Comparison of ENCODE assay signal across 12 cellular contexts in the genomic region with DNA sequence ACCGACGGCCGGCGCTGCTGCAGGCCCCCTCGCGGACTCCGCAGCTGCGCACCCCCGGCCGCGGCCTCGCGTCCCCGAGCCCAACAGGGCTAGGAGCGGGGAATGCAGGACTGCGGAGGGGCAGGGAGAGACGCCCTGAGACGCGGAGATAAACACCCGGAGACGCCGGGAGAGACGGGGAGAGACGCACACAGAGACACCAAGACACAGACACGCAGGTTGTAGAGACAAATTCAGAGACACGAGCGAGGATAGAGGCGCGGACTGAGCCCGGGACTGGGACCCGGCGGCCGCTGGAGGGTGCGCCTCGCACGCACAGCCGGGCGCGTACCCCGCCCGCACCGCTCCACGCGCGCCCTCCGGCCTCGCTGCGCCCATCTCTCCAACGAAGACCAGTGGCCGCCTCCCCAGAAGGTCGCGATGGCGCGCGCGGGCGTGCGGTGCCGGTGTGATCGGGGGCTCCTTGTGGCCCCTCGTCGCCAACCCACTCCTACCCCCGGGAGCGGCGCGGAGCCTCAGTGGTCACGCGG. TPM values are rescaled to one million over a fixed set of nuclear protein-coding genes. Genes with fewer than 3 reads are reported as not detected.
DNase-seq lines count a peak whose midpoint lies in the region; ATAC-seq, FAIRE-seq and TF ChIP-seq lines count a peak whose summit lies in the region.
"Had no signal": no experiment of that assay in that cellular context is flagged by ENCODE, and none has a peak within 500 bp of the region (broad histone marks: within the 10 kb centered on the region; RNA-seq: fewer than 3 reads in every experiment).

No MANE protein-coding gene starts in this region.

- no peak for DNase-seq in T-helper 2 cell treated with Interferon-gamma antibody and Interleukin-4, amounts not matched to agents 5 μg/mL and 100 μg/mL, for 36 hours (ENCODE audit: low spot score)
- DNase-seq in T-helper 2 cell (no peak), ascending aorta (ENCODE audit: low spot score in 2 of 2) (no peak), kidney (peak; percentile 68), erythroblast (lab: John Stamatoyannopoulos, UW) (no peak), NCI-H510A treated with DMSO at 0.1 percent for 48 hours (lab: John Stamatoyannopoulos, UW) (no peak)
- no peak for DNase-seq in stimulated activated naive B cell treated with anti-CD40 and anti-IgM and Interleukin-4, amounts not matched to agents 10 μg/mL and 1 μg/mL and 100 μg/mL, for 72 hours
- DNase-seq: NCI-H1092 had no signal

- peak overlapping the region; percentile 85 to 87 for H3K27ac ChIP-seq in ascending aorta
- no peak overlapping the region for H3K27ac ChIP-seq in kidney (ENCODE audit: low read depth in 2 of 2, low read length in 2 of 2)
- H3K27ac ChIP-seq: epithelial cell of prostate had no signal

- no peaks in the 10 kb centered on the region for H3K27me3 ChIP-seq in ascending aorta

- H3K4me3 Mint-ChIP-seq in T-helper 2 cell treated with Interferon-gamma antibody and Interleukin-4, amounts not matched to agents 5 μg/mL and 100 μg/mL, for 36 hours = peak overlapping the region; percentile 55
- peak overlapping the region; percentile 77 to 85 for H3K4me3 Mint-ChIP-seq in stimulated activated naive B cell treated with anti-CD40 and anti-IgM and Interleukin-4, amounts not matched to agents 10 μg/mL and 1 μg/mL and 100 μg/mL, for 72 hours

- H3K36me3 ChIP-seq in ascending aorta (no peaks in the 10 kb centered on the region), kidney (ENCODE audit: control insufficient read depth in 1 of 2, insufficient read depth in 2 of 2, low read length in 2 of 2) (no peaks in the 10 kb centered on the region)

- H3K27me3 Mint-ChIP-seq in T-helper 2 cell treated with Interferon-gamma antibody and Interleukin-4, amounts not matched to agents 5 μg/mL and 100 μg/mL, for 36 hours (ENCODE audit: low read depth) = peaks cover 50% of the 10 kb centered on the region
- peaks cover 53 to 76% of the 10 kb centered on the region in 2 donors for H3K27me3 Mint-ChIP-seq in stimulated activated naive B cell treated with anti-CD40 and anti-IgM and Interleukin-4, amounts not matched to agents 10 μg/mL and 1 μg/mL and 100 μg/mL, for 72 hours

- no peaks in the 10 kb centered on the region for H3K9me3 ChIP-seq in ascending aorta
- no peaks in the 10 kb centered on the region for H3K9me3 ChIP-seq in kidney (ENCODE audit: control insufficient read depth in 1 of 2, low read length in 2 of 2)

- H3K4me1 ChIP-seq in ascending aorta (peaks cover 13 to 32% of the 10 kb centered on the region in 2 donors), kidney (ENCODE audit: control insufficient read depth in 1 of 2, insufficient read depth in 1 of 2, low read depth in 1 of 2, low read length in 2 of 2) (no peaks in the 10 kb centered on the region)

- no peak for TF ChIP-seq POLR2A in erythroblast (IDR thresholded peaks at IDR 0.05; ENCODE audit: low read length)

- peaks cover 3% of the 10 kb centered on the region for H3K4me1 Mint-ChIP-seq in T-helper 2 cell treated with Interferon-gamma antibody and Interleukin-4, amounts not matched to agents 5 μg/mL and 100 μg/mL, for 36 hours (ENCODE audit: low read depth)
- H3K4me1 Mint-ChIP-seq in stimulated activated naive B cell treated with anti-CD40 and anti-IgM and Interleukin-4, amounts not matched to agents 10 μg/mL and 1 μg/mL and 100 μg/mL, for 72 hours = peaks cover 19 to 20% of the 10 kb centered on the region in 2 donors

- no peak for FAIRE-seq in kidney (lab: Jason Lieb, UNC)
- FAIRE-seq: GM18507 had no signal

- H3K9ac ChIP-seq in kidney (ENCODE audit: low read length in 2 of 2) = no peak overlapping the region

- no peaks in the 10 kb centered on the region for H3K9me3 Mint-ChIP-seq in T-helper 2 cell treated with Interferon-gamma antibody and Interleukin-4, amounts not matched to agents 5 μg/mL and 100 μg/mL, for 36 hours
- no peaks in the 10 kb centered on the region for H3K9me3 Mint-ChIP-seq in stimulated activated naive B cell treated with anti-CD40 and anti-IgM and Interleukin-4, amounts not matched to agents 10 μg/mL and 1 μg/mL and 100 μg/mL, for 72 hours

- H3K27ac Mint-ChIP-seq in T-helper 2 cell treated with Interferon-gamma antibody and Interleukin-4, amounts not matched to agents 5 μg/mL and 100 μg/mL, for 36 hours = no peak overlapping the region
- H3K27ac Mint-ChIP-seq in stimulated activated naive B cell treated with anti-CD40 and anti-IgM and Interleukin-4, amounts not matched to agents 10 μg/mL and 1 μg/mL and 100 μg/mL, for 72 hours = peak overlapping the region; percentile 81

- peak; percentile 58 to 59 for ATAC-seq in stimulated activated naive B cell treated with anti-CD40 and anti-IgM and Interleukin-4, amounts not matched to agents 10 μg/mL and 1 μg/mL and 100 μg/mL, for 72 hours (replicated peaks)
- no peak for ATAC-seq in HG02981 (IDR thresholded peaks at IDR 0.05; ENCODE audit: unreplicated experiment)

- no peaks in the 10 kb centered on the region for H3K36me3 Mint-ChIP-seq in T-helper 2 cell treated with Interferon-gamma antibody and Interleukin-4, amounts not matched to agents 5 μg/mL and 100 μg/mL, for 36 hours (ENCODE audit: low read depth)
- no peaks in the 10 kb centered on the region for H3K36me3 Mint-ChIP-seq in stimulated activated naive B cell treated with anti-CD40 and anti-IgM and Interleukin-4, amounts not matched to agents 10 μg/mL and 1 μg/mL and 100 μg/mL, for 72 hours

- TF ChIP-seq CTCF in ascending aorta (IDR thresholded peaks at IDR 0.05) = no peak
- no peak for TF ChIP-seq CTCF in kidney (IDR thresholded peaks at IDR 0.05; ENCODE audit: borderline replicate concordance, extremely low read depth, insufficient read depth)

- H3K4me3 ChIP-seq in ascending aorta (peak overlapping the region; percentile 59 to 75), kidney (ENCODE audit: low read length in 2 of 2) (no peak overlapping the region)

- intact Hi-C loops in ascending aorta (cut with DNase I) (loop anchor here (2.0 kb wide), 1 partner anchor 16 kb away; no protein-coding TSS in a partner anchor), kidney (cut with DNase I) (no loop called here)

RNA-seq across cellular contexts. Expression of a gene that starts 0.9 kb away (rescaled TPM):
- total RNA-seq in ascending aorta = 7.9 TPM
- total RNA-seq in kidney = 15.3 TPM
- polyA plus RNA-seq in kidney (ENCODE audit: insufficient read depth, low read depth, low replicate concordance) = 18.9 TPM
- polyA plus RNA-seq: AG04450 had no signal

RNA-seq across cellular contexts. Expression of a gene that starts 24.8 kb away (rescaled TPM):
- total RNA-seq in ascending aorta (1,889 TPM), kidney (1,460 TPM)
- 2,512 TPM for polyA plus RNA-seq in kidney (ENCODE audit: insufficient read depth, low read depth, low replicate concordance)

RNA-seq across cellular contexts. Expression of a gene that starts 27.4 kb away (rescaled TPM):
- 9.6 TPM for total RNA-seq in ascending aorta
- total RNA-seq in kidney = 9.9 TPM
- polyA plus RNA-seq in kidney (ENCODE audit: insufficient read depth, low read depth, low replicate concordance) = 1.4 TPM

RNA-seq across cellular contexts. Expression of a gene that starts 58.9 kb away (rescaled TPM):
- total RNA-seq in ascending aorta = not detected
- not detected for total RNA-seq in kidney
- not detected for polyA plus RNA-seq in kidney (ENCODE audit: insufficient read depth, low read depth, low replicate concordance)
- polyA plus RNA-seq: AG04450 had no signal

Comparison
In these comparisons a context has a peak if more than half of its experiments do, and no peak if none do; other contexts are left out.
1. H3K27ac ChIP-seq: peak in ascending aorta (2 of 2); none in kidney (0 of 2).
2. H3K4me3 ChIP-seq: peak in ascending aorta (2 of 2); none in kidney (0 of 2).